9 cellular contexts compared by ENCODE assay signal in genomic region chr16:1863681-1864460, GRCh38. TPM values are rescaled to one million over a fixed set of nuclear protein-coding genes. Genes with fewer than 3 reads are reported as not detected.
DNase-seq lines count a peak whose midpoint lies in the region; ATAC-seq and TF ChIP-seq lines count a peak whose summit lies in the region.
"Had no signal": no experiment of that assay in that cellular context is flagged by ENCODE, and none has a peak within 500 bp of the region (broad histone marks: within the 10 kb centered on the region; RNA-seq: fewer than 3 reads in every experiment).

No MANE protein-coding gene starts in this region.

- in situ Hi-C loops in astrocyte of the spinal cord (cut with HindIII; ENCODE audit: low sequenced_read_pairs): no loop called here

- H3K9me3 ChIP-seq in Karpas-422 (ENCODE audit: low read length): no peaks in the 10 kb centered on the region
- H3K9me3 ChIP-seq in lower lobe of right lung: no peaks in the 10 kb centered on the region

- H3K36me3 ChIP-seq in Karpas-422 (ENCODE audit: insufficient read depth, low read length) (no peaks in the 10 kb centered on the region), lower lobe of right lung (no peaks in the 10 kb centered on the region)

- peaks cover 3% of the 10 kb centered on the region; the same call in 1 of the 2 replicates for H3K4me1 ChIP-seq in Karpas-422 (ENCODE audit: low read length)
- no peaks in the 10 kb centered on the region for H3K4me1 ChIP-seq in lower lobe of right lung

- no peaks in the 10 kb centered on the region for H3K27me3 ChIP-seq in Karpas-422 (ENCODE audit: low read length)
- H3K27me3 ChIP-seq in lower lobe of right lung (ENCODE audit: low read depth): peaks cover 7% of the 10 kb centered on the region

- intact Hi-C loops in lower lobe of right lung (cut with DNase I): no loop called here

- H3K36me3 Mint-ChIP-seq in activated naive CD4-positive, alpha-beta T cell treated with anti-CD3 and anti-CD28 coated beads, Interleukin-2, amount 10 ng/mL, durations not matched to agents 7 days and 5 days: no peaks in the 10 kb centered on the region
- H3K36me3 Mint-ChIP-seq: T-cell had no signal

- no peak overlapping the region for H3K4me2 ChIP-seq in Karpas-422 (ENCODE audit: low read depth, low read length, poor library complexity, severe bottlenecking)

- H4K20me1 ChIP-seq in Karpas-422 (ENCODE audit: insufficient read depth, low read depth, low read length): no peaks in the 10 kb centered on the region

- no peaks in the 10 kb centered on the region for H3K9me2 ChIP-seq in Karpas-422 (replicated peaks; ENCODE audit: insufficient read depth, low read length)

- H3K9ac ChIP-seq in Karpas-422 (ENCODE audit: low read length): no peak overlapping the region

- H3K79me2 ChIP-seq in Karpas-422 (ENCODE audit: low read length): no peaks in the 10 kb centered on the region

- CTCF ChIA-PET in activated naive CD4-positive, alpha-beta T cell treated with anti-CD3 and anti-CD28 coated beads, Interleukin-2, amount 10 ng/mL, durations not matched to agents 7 days and 5 days (lab: Charles Lee): interaction anchor here (0.5 to 1.7 kb wide), 5 partner anchors 12 to 67 kb away, joined by 3 to 8 read pairs (median 3); no protein-coding TSS in a partner anchor

- peak; percentile 35 for DNase-seq in DMS53 treated with DMSO at 0.1 percent for 48 hours (lab: John Stamatoyannopoulos, UW; ENCODE audit: unreplicated experiment)
- peak; percentile 78 for DNase-seq in Karpas-422
- DNase-seq in astrocyte of the spinal cord (ENCODE audit: low read depth, low spot score): peak; percentile 48
- no peak for DNase-seq in lower lobe of right lung
- DNase-seq in activated naive CD4-positive, alpha-beta T cell treated with anti-CD3 and anti-CD28 coated beads, Interleukin-2, amount 10 ng/mL, durations not matched to agents 7 days and 5 days: no peak
- DNase-seq in caudate nucleus (lab: John Stamatoyannopoulos, UW): no peak

- H3K4me1 Mint-ChIP-seq in activated naive CD4-positive, alpha-beta T cell treated with anti-CD3 and anti-CD28 coated beads, Interleukin-2, amount 10 ng/mL, durations not matched to agents 7 days and 5 days: no peaks in the 10 kb centered on the region
- H3K4me1 Mint-ChIP-seq: T-cell had no signal

- no peak overlapping the region for H3K27ac ChIP-seq in Karpas-422 (ENCODE audit: low read length)
- H3K27ac ChIP-seq in lower lobe of right lung: no peak overlapping the region
- no peak overlapping the region for H3K27ac ChIP-seq in caudate nucleus (ENCODE audit: low read depth, low read length)

- no peaks in the 10 kb centered on the region for H3K9me3 Mint-ChIP-seq in activated naive CD4-positive, alpha-beta T cell treated with anti-CD3 and anti-CD28 coated beads, Interleukin-2, amount 10 ng/mL, durations not matched to agents 7 days and 5 days
- H3K9me3 Mint-ChIP-seq: T-cell had no signal

- TF ChIP-seq CTCF in astrocyte of the spinal cord (IDR thresholded peaks at IDR 0.05; ENCODE audit: low read depth, low read length) (peak; percentile 50), lower lobe of right lung (IDR thresholded peaks at IDR 0.05) (peak; percentile 65)

- no peak for ATAC-seq in lower lobe of right lung
- no peak for ATAC-seq in GM21447 (IDR thresholded peaks at IDR 0.05; ENCODE audit: unreplicated experiment)
- ATAC-seq in GM18867 (IDR thresholded peaks at IDR 0.05; ENCODE audit: unreplicated experiment): no peak

- peaks cover 38% of the 10 kb centered on the region for H3K27me3 Mint-ChIP-seq in activated naive CD4-positive, alpha-beta T cell treated with anti-CD3 and anti-CD28 coated beads, Interleukin-2, amount 10 ng/mL, durations not matched to agents 7 days and 5 days

- H3K4me3 ChIP-seq in Karpas-422 (ENCODE audit: low read length) (no peak overlapping the region), astrocyte of the spinal cord (ENCODE audit: low read depth, low read length) (no peak overlapping the region), lower lobe of right lung (no peak overlapping the region)

- no peak overlapping the region for H2AFZ ChIP-seq in Karpas-422 (ENCODE audit: low read length)

- H3K27ac Mint-ChIP-seq in activated naive CD4-positive, alpha-beta T cell treated with anti-CD3 and anti-CD28 coated beads, Interleukin-2, amount 10 ng/mL, durations not matched to agents 7 days and 5 days: no peak overlapping the region
- H3K27ac Mint-ChIP-seq: T-cell had no signal

- H3K4me3 Mint-ChIP-seq in activated naive CD4-positive, alpha-beta T cell treated with anti-CD3 and anti-CD28 coated beads, Interleukin-2, amount 10 ng/mL, durations not matched to agents 7 days and 5 days: no peak overlapping the region
- H3K4me3 Mint-ChIP-seq: T-cell had no signal

RNA-seq across cellular contexts. Expression of gene MEIOB, which starts 8.1 kb away (rescaled TPM):
- not detected in 2 replicates for total RNA-seq in Karpas-422 (2014; rRNA removed; shearing (Covaris generic); ENCODE audit: low replicate concordance)
- total RNA-seq in lower lobe of right lung: not detected

RNA-seq across cellular contexts. Expression of gene FAHD1, which starts 36.9 kb away (rescaled TPM):
- 12.6 and 24.6 TPM in 2 replicates for total RNA-seq in Karpas-422 (2014; rRNA removed; shearing (Covaris generic); ENCODE audit: low replicate concordance)
- total RNA-seq in lower lobe of right lung: 16.1 TPM

RNA-seq across cellular contexts. Expression of gene HAGH, which starts 37.2 kb away (rescaled TPM):
- total RNA-seq in Karpas-422 (2014; rRNA removed; shearing (Covaris generic); ENCODE audit: low replicate concordance): 38.4 and 126 TPM in 2 replicates
- total RNA-seq in lower lobe of right lung: 69.1 TPM

RNA-seq across cellular contexts. Expression of gene HS3ST6, which starts 54.3 kb away (rescaled TPM):
- total RNA-seq in Karpas-422 (2014; rRNA removed; shearing (Covaris generic); ENCODE audit: low replicate concordance): not detected in 2 replicates
- 1.3 TPM for total RNA-seq in lower lobe of right lung
- total RNA-seq: T-cell had no signal

Comparison
In these comparisons a context has a peak if more than half of its experiments do, and no peak if none do; other contexts are left out.
1. DNase-seq: peak in DMS53 treated with DMSO at 0.1 percent for 48 hours (single experiment), Karpas-422 (single experiment) and astrocyte of the spinal cord (single experiment); none in lower lobe of right lung (single experiment), activated naive CD4-positive, alpha-beta T cell treated with anti-CD3 and anti-CD28 coated beads, Interleukin-2, amount 10 ng/mL, durations not matched to agents 7 days and 5 days (single experiment) and caudate nucleus (0 of 61).